32 cellular contexts compared by ENCODE assay signal in genomic region chr1:228346731-228347130, GRCh38. TPM values are rescaled to one million over a fixed set of nuclear protein-coding genes. Genes with fewer than 3 reads are reported as not detected.
A peak's percentile ranks its signal among the peaks of the same experiment; 100 is the strongest.
DNase-seq lines count a peak whose midpoint lies in the region; ATAC-seq, FAIRE-seq and TF ChIP-seq lines count a peak whose summit lies in the region.
"Had no signal": no experiment of that assay in that cellular context is flagged by ENCODE, and none has a peak within 500 bp of the region (broad histone marks: within the 10 kb centered on the region; RNA-seq: fewer than 3 reads in every experiment).

No MANE protein-coding gene starts in this region.

- WGBS in right lobe of liver (ENCODE audit: insufficient coverage, low coverage, low lambda C conversion rate, missing lambda C conversion rate): 79% methylated on average over 5 of the region's 9 CpGs
- 35% methylated on average over 6 of the region's 9 CpGs for WGBS in HepG2 (ENCODE audit: low lambda C conversion rate)

- H3K9me3 ChIP-seq in right lobe of liver: no peaks in the 10 kb centered on the region
- no peaks in the 10 kb centered on the region for H3K9me3 ChIP-seq in HepG2 (ENCODE audit: low read length)
- no peaks in the 10 kb centered on the region for H3K9me3 ChIP-seq in right atrium auricular region
- H3K9me3 ChIP-seq: suprapubic skin, upper lobe of right lung had no signal

- no peaks in the 10 kb centered on the region for H3K36me3 ChIP-seq in right lobe of liver
- no peaks in the 10 kb centered on the region for H3K36me3 ChIP-seq in HepG2 (replicated peaks in 1 of 2; ENCODE audit: control insufficient read depth in 1 of 2, insufficient read depth in 2 of 2, low read length in 2 of 2)
- H3K36me3 ChIP-seq in right atrium auricular region: peaks cover 28% of the 10 kb centered on the region
- H3K36me3 ChIP-seq: suprapubic skin, upper lobe of right lung had no signal

- H3K79me2 ChIP-seq in HepG2 (ENCODE audit: insufficient read depth, low read length): no peaks in the 10 kb centered on the region

- H3K27me3 ChIP-seq in right lobe of liver (no peaks in the 10 kb centered on the region), HepG2 (ENCODE audit: control insufficient read depth in 1 of 2, insufficient read depth in 2 of 2, low read length in 2 of 2) (peaks cover 3 to 36% of the 10 kb centered on the region in 2 experiments; a peak in 4 of 5 replicates), right atrium auricular region (no peaks in the 10 kb centered on the region)
- H3K27me3 ChIP-seq: cardiac muscle cell, suprapubic skin, upper lobe of right lung had no signal

- POLR2A ChIA-PET in HepG2 (lab: Yijun Ruan, JAX): no interaction called here

- no peak for TF ChIP-seq RAD21 in HepG2 (CRISPR knock-in tag; IDR thresholded peaks at IDR 0.05)

- CTCF ChIA-PET in HepG2 (lab: Yijun Ruan, JAX; ENCODE audit: low intra/inter-chr PET ratio, low total read pairs): no interaction called here

- TF ChIP-seq CTCF in right lobe of liver (IDR thresholded peaks at IDR 0.05) (no peak), HepG2 (CRISPR knock-in tag; IDR thresholded peaks at IDR 0.05) (no peak), right atrium auricular region (IDR thresholded peaks at IDR 0.05) (no peak), omental fat pad (IDR thresholded peaks at IDR 0.05) (no peak)

- no peak for ATAC-seq in right lobe of liver
- ATAC-seq in HepG2: no peak
- ATAC-seq in omental fat pad (ENCODE audit: low FRiP score): no peak
- ATAC-seq in GM18858 (IDR thresholded peaks at IDR 0.05; ENCODE audit: unreplicated experiment): no peak
- ATAC-seq: activated CD4-positive, alpha-beta T cell treated with anti-CD3 and anti-CD28 coated beads for 36 hours; activated naive CD8-positive, alpha-beta T cell treated with anti-CD3 and anti-CD28 coated beads, Interleukin-2, amount 50 U/mL, for 24 hours; effector memory CD8-positive, alpha-beta T cell; HCT116; Panc1; upper lobe of right lung had no signal

- no peak for FAIRE-seq in HepG2 (lab: Jason Lieb, UNC)
- FAIRE-seq: astrocyte, D721Med, keratinocyte had no signal

- intact Hi-C loops in right lobe of liver (cut with DNase I) (no loop called here), HepG2 (cut with micrococcal nuclease; ENCODE audit: unreplicated experiment) (no loop called here)

- H3K4me2 ChIP-seq in HepG2 (ENCODE audit: low read depth, low read length): no peak overlapping the region
- H3K4me2 ChIP-seq: KMS-11 had no signal

- no peak overlapping the region for H3K9ac ChIP-seq in HepG2 (ENCODE audit: insufficient read depth, low read depth, low read length)
- H3K9ac ChIP-seq: KMS-11 had no signal

- H2AFZ ChIP-seq in HepG2 (ENCODE audit: low read length): no peak overlapping the region

- BruUV-seq in HepG2 (replicated peaks; lab: Mats Ljungman, UMichigan): no TSS peak

- TF ChIP-seq POLR2A in right lobe of liver (IDR thresholded peaks at IDR 0.05) (no peak), HepG2 (IDR thresholded peaks at IDR 0.05; ENCODE audit: insufficient read depth in 1 of 2, low read depth in 2 of 2, low read length in 2 of 2) (no peak)

- DNase-seq in right lobe of liver (peak; percentile 5 to 30 (median 28)), HepG2 (ENCODE audit: low spot score) (no peak), right atrium auricular region (ENCODE audit: low spot score) (no peak), omental fat pad (ENCODE audit: low spot score) (peak; percentile 5), DMS 273 treated with DMSO at 0.1 percent for 48 hours (lab: John Stamatoyannopoulos, UW) (no peak), COLO829 (ENCODE audit: low spot score) (no peak)
- DNase-seq in stimulated activated CD4-positive, alpha-beta T cell treated with anti-CD3 and anti-CD28 coated beads, Interleukin-4, amount 100 ng/mL, for 24 hours: no peak
- DNase-seq: activated effector memory CD4-positive, alpha-beta T cell treated with anti-CD3 and anti-CD28 coated beads, Interleukin-2, amount 50 U/mL, for 16 hours; activated naive CD8-positive, alpha-beta T cell treated with anti-CD3 and anti-CD28 coated beads, Interleukin-2, amount 50 U/mL, for 24 hours; cortex of kidney; effector memory CD8-positive, alpha-beta T cell; erythroblast; MM.1S; NCI-H1930; NCI-H2227 treated with DMSO at 0.1 percent for 48 hours; NCI-H526 treated with DMSO at 0.1 percent for 48 hours; SIG-M5; stimulated activated naive CD4-positive, alpha-beta T cell treated with Interleukin-2 at 50 U/mL for 16 hours; T-helper 9 cell; upper lobe of right lung had no signal

- no peak overlapping the region for H3K27ac ChIP-seq in right lobe of liver
- no peak overlapping the region for H3K27ac ChIP-seq in HepG2 (ENCODE audit: extremely low read length, insufficient read depth, low read length)
- H3K27ac ChIP-seq in right atrium auricular region: peak overlapping the region; percentile 62 to 81
- H3K27ac ChIP-seq: cardiac muscle cell, KMS-11, suprapubic skin, upper lobe of right lung, VCaP had no signal

- H3K4me3 ChIP-seq in right lobe of liver: no peak overlapping the region
- H3K4me3 ChIP-seq in HepG2 (replicated peaks in 1 of 3; ENCODE audit: insufficient read depth in 1 of 3, low read depth in 2 of 3, low read length in 3 of 3): no peak overlapping the region
- H3K4me3 ChIP-seq in right atrium auricular region: no peak overlapping the region
- H3K4me3 ChIP-seq: cardiac muscle cell, lung, suprapubic skin, upper lobe of right lung had no signal

- in situ Hi-C loops in HepG2 (cut with HindIII; ENCODE audit: extremely low pct_ligation_motif_present, low pct_unique_long_range_greater_than_20kb): no loop called here

- TF ChIP-seq EP300 in HepG2 (IDR thresholded peaks at IDR 0.05; ENCODE audit: low read depth in 2 of 2, low read length in 2 of 2) (no peak), HepG2 (CRISPR knock-in tag; IDR thresholded peaks at IDR 0.05; ENCODE audit: borderline replicate concordance) (no peak)

- no peaks in the 10 kb centered on the region for H4K20me1 ChIP-seq in HepG2 (ENCODE audit: insufficient read depth, low read length)

- no peaks in the 10 kb centered on the region for H3K4me1 ChIP-seq in right lobe of liver
- H3K4me1 ChIP-seq in HepG2 (ENCODE audit: insufficient read depth, low read length): no peaks in the 10 kb centered on the region
- peaks cover 0 to 11% of the 10 kb centered on the region in 2 donors for H3K4me1 ChIP-seq in right atrium auricular region
- H3K4me1 ChIP-seq: suprapubic skin, upper lobe of right lung had no signal

TF ChIP-seq in HepG2, 621 proteins besides CTCF, POLR2A, EP300 and RAD21 (continues in another document):
- TF ChIP-seq MTA1 (CRISPR knock-in tag; IDR thresholded peaks at IDR 0.05; ENCODE audit: borderline replicate concordance) (no peak), PAXIP1 (CRISPR knock-in tag; conservative IDR thresholded peaks at IDR 0.05) (no peak)

RNA-seq across cellular contexts. Expression of gene TRIM11, which starts 59.9 kb away (rescaled TPM):
- total RNA-seq in right lobe of liver: 1 to 10 TPM; 5.2 to 8.3 (median 7.1) TPM
- total RNA-seq in HepG2 (2016; rRNA removed; fragmentation: Illumina TruSeq; extraction: Trizol): 9.7 and 16.1 TPM in 2 replicates
- 8.8 and 9.6 TPM in 2 replicates for total RNA-seq in HepG2 (2016; cell fraction: cytosol; rRNA removed; fragmentation: Illumina TruSeq; extraction: Trizol; ENCODE audit: low read depth)
- 10.0 and 15.4 TPM in 2 replicates for total RNA-seq in HepG2 (2016; cell fraction: insoluble cytoplasmic fraction; rRNA removed; fragmentation: Illumina TruSeq; extraction: Trizol)
- total RNA-seq in HepG2 (2016; cell fraction: membrane; rRNA removed; fragmentation: Illumina TruSeq; extraction: Trizol): 12.1 and 13.4 TPM in 2 replicates
- total RNA-seq in HepG2 (2016; cell fraction: nucleus; rRNA removed; fragmentation: Illumina TruSeq; extraction: Trizol): 16.6 and 19.2 TPM in 2 replicates
- 6.3 and 8.8 TPM in 2 replicates for polyA plus RNA-seq in HepG2 (2011; rRNA removed)
- 4.7 and 6.1 TPM in 2 replicates for polyA plus RNA-seq in HepG2 (2011; cell fraction: cytosol; rRNA removed)
- polyA plus RNA-seq in HepG2 (2011; cell fraction: nucleus; rRNA removed): 33.2 and 33.5 TPM in 2 replicates
- polyA plus RNA-seq in HepG2 (2012): 7.8 and 13.4 TPM in 2 replicates
- 1.3 and 1.5 TPM in 2 replicates for polyA plus RNA-seq in HepG2 (2016; cell fraction: cytosol; fragmentation: Illumina TruSeq; extraction: Trizol; ENCODE audit: low read depth)
- 9.6 and 11.4 TPM in 2 replicates for polyA plus RNA-seq in HepG2 (2016; cell fraction: insoluble cytoplasmic fraction; fragmentation: Illumina TruSeq; extraction: Trizol; ENCODE audit: low read depth)
- polyA plus RNA-seq in HepG2 (2016; cell fraction: membrane; fragmentation: Illumina TruSeq; extraction: Trizol; ENCODE audit: low read depth): 2.2 and 2.7 TPM in 2 replicates
- polyA plus RNA-seq in HepG2 (2016; cell fraction: nucleus; fragmentation: Illumina TruSeq; extraction: Trizol; ENCODE audit: insufficient read depth, low read depth): 33.8 and 38.7 TPM in 2 replicates
- polyA minus RNA-seq in HepG2 (2011; rRNA and poly(A)+ RNA removed; ENCODE audit: low replicate concordance): 19.6 and 39.2 TPM in 2 replicates
- 6.6 and 7.0 TPM in 2 replicates for polyA minus RNA-seq in HepG2 (2011; cell fraction: cytosol; rRNA and poly(A)+ RNA removed)
- polyA minus RNA-seq in HepG2 (2011; cell fraction: nucleus; rRNA and poly(A)+ RNA removed): 17.0 and 20.8 TPM in 2 replicates
- 1 to 10 TPM; 5.5 to 9.8 TPM for total RNA-seq in right atrium auricular region
- 10 to 100 TPM; 11.3 to 23.5 (median 15.8) TPM for total RNA-seq in omental fat pad

Comparison
In these comparisons a context has a peak if more than half of its experiments do, and no peak if none do; other contexts are left out.
1. DNase-seq: peak in right lobe of liver (3 of 3) and omental fat pad (single experiment); none in HepG2 (single experiment), right atrium auricular region (single experiment), DMS 273 treated with DMSO at 0.1 percent for 48 hours (single experiment), stimulated activated CD4-positive, alpha-beta T cell treated with anti-CD3 and anti-CD28 coated beads, Interleukin-4, amount 100 ng/mL, for 24 hours (single experiment) and COLO829 (single experiment).
2. H3K27ac ChIP-seq: peak in right atrium auricular region (2 of 2); none in right lobe of liver (0 of 3) and HepG2 (single experiment).